In genomic region chr7:90717286-90718060, GRCh38 we compare ENCODE assay signal across 1 cellular context.
TF ChIP-seq lines count a peak whose summit lies in the region.

No MANE protein-coding gene starts in this region.

TF ChIP-seq in SK-N-SH treated with all-trans-retinoic acid at 6 μM for 48 hours, 23 proteins besides CTCF, POLR2A, EP300 and RAD21 (continued from another document):
- TF ChIP-seq, protein P1, sequence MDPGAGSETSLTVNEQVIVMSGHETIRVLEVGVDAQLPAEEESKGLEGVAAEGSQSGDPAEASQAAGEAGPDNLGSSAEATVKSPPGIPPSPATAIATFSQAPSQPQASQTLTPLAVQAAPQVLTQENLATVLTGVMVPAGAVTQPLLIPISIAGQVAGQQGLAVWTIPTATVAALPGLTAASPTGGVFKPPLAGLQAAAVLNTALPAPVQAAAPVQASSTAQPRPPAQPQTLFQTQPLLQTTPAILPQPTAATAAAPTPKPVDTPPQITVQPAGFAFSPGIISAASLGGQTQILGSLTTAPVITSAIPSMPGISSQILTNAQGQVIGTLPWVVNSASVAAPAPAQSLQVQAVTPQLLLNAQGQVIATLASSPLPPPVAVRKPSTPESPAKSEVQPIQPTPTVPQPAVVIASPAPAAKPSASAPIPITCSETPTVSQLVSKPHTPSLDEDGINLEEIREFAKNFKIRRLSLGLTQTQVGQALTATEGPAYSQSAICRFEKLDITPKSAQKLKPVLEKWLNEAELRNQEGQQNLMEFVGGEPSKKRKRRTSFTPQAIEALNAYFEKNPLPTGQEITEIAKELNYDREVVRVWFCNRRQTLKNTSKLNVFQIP (CRISPR knock-in tag; IDR thresholded peaks at IDR 0.05; ENCODE audit: borderline replicate concordance, low read depth), result no peak
- TF ChIP-seq PPARA (CRISPR knock-in tag; IDR thresholded peaks at IDR 0.05; ENCODE audit: borderline replicate concordance) (no peak), ZNF70 (CRISPR knock-in tag; IDR thresholded peaks at IDR 0.05) (no peak), CREB5 (CRISPR knock-in tag; IDR thresholded peaks at IDR 0.05; ENCODE audit: low read depth) (no peak)
